ENCODE assay signal across 14 cellular contexts in genomic region chr7:148492157-148492860, GRCh38.
"Had no signal": no experiment of that assay in that cellular context is flagged by ENCODE, and none has a peak within 500 bp of the region (broad histone marks: within the 10 kb centered on the region; RNA-seq: fewer than 3 reads in every experiment).

No MANE protein-coding gene starts in this region.

- H3K27me3 ChIP-seq: colonic mucosa, neutrophil had no signal

- H3K4me1 ChIP-seq: colonic mucosa, stomach had no signal

- DNase-seq: activated CD4-positive, alpha-beta T cell treated with anti-CD3 and anti-CD28 coated beads, Interleukin-2, amount 10 ng/mL, durations not matched to agents 7 days and 5 days; activated CD4-positive, CD25-positive, alpha-beta regulatory T cell; activated effector memory CD4-positive, alpha-beta T cell treated with Interleukin-2 at 50 U/mL for 16 hours; activated T-cell treated with anti-CD3 and anti-CD28 coated beads, Interleukin-2, amount 50 U/mL, for 24 hours; colonic mucosa; effector CD4-positive, alpha-beta T cell; hypothalamus; left colon; mucosa of descending colon; naive thymus-derived CD8-positive, alpha-beta T cell; stimulated activated CD4-positive, alpha-beta T cell treated with anti-CD3 and anti-CD28 coated beads, Interleukin-4, amount 100 ng/mL, for 4 hours; stomach had no signal

- H3K36me3 ChIP-seq: colonic mucosa, neutrophil, stomach had no signal

- H3K9me3 ChIP-seq: colonic mucosa, mucosa of descending colon, neutrophil had no signal

- H3K27ac ChIP-seq: colonic mucosa, neutrophil, skin epidermis, stomach had no signal

- H3K4me3 ChIP-seq: colonic mucosa, mucosa of descending colon, skin epidermis, stomach had no signal
